1 cellular context compared by ENCODE assay signal in the genomic region with DNA sequence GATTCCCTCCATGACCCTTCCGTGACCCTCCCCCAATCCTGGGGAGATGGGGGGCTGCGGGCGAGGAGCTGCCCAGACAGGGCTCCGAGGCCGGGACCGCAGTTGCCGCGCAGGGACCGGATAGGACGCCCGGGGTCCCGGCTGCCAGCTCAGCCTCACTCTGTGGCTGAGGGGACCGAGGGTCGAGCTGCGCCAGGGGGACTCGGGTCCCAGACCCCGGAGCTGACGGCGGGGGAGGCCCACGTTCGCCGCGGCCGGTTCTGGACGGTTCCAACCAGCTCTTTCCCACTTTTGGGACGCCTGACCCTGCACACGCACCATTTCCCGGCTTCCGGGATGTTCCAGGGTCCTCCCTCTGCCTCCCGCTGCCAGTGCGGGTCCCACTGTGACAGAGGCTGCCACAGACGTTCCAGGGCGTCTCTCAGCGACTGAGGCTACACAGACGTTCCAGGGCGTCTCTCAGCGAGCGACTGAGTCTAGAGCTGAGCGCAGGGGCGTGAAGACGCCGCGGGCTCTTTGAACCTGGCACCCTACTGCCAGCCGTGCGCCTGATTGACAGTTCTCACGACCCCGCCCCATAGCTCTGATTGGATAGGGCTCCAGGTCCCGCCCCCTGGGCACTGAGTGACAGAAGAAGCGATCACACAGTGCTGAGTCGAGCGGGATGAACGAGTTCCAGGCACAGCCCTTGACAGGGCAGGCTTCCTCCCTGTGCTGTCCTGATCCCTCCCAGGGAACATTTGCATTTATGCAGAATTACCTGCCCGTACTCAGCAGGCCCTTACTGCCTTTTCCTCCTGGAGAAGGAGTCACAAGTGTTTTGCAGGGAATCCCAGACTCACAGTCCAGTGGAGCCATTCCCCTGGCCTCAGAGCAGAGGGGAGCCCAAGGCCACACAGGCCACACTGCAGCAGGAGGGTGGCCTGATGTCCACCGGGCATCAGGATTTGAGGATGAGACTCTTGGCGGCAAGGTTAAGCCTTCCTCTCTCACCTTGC.
TF ChIP-seq lines count a peak whose summit lies in the region.

Gene ZNF563 (minus strand): TSS at position 472 of the 998 bp plus-strand sequence. CDS start 151 bp downstream, at position 321.

TF ChIP-seq in HepG2, 621 proteins besides CTCF, POLR2A, EP300 and RAD21 (continued from another document and continues in another):
- TF ChIP-seq ZNF318 (CRISPR knock-in tag; IDR thresholded peaks at IDR 0.05), result no peak
- 0 out of 2 replicates have a peak, but pooled peaks have one; percentile 43 for TF ChIP-seq PCBP1 (IDR thresholded peaks at IDR 0.05; ENCODE audit: borderline replicate concordance, low read depth, low read length)
- no peak for TF ChIP-seq TMF1 (CRISPR knock-in tag; IDR thresholded peaks at IDR 0.05; ENCODE audit: low read depth)
- 0 out of 2 replicates have a peak, but pooled peaks have one; percentile 29 for TF ChIP-seq ERF (CRISPR knock-in tag; IDR thresholded peaks at IDR 0.05)
- TF ChIP-seq KLF6 (CRISPR knock-in tag; IDR thresholded peaks at IDR 0.05), result 0 out of 2 replicates have a peak, but pooled peaks have one; percentile 65
- peak; percentile 79 for TF ChIP-seq PHF8 (CRISPR knock-in tag; IDR thresholded peaks at IDR 0.05)
- TF ChIP-seq, protein P1, sequence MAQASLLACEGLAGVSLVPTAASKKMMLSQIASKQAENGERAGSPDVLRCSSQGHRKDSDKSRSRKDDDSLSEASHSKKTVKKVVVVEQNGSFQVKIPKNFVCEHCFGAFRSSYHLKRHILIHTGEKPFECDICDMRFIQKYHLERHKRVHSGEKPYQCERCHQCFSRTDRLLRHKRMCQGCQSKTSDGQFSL (CRISPR knock-in tag; IDR thresholded peaks at IDR 0.05), result no peak
- peak; percentile 98 for TF ChIP-seq POLR2G (IDR thresholded peaks at IDR 0.05; ENCODE audit: low read depth, low read length)
- TF ChIP-seq BHLHE40 (IDR thresholded peaks at IDR 0.05; ENCODE audit: low read length), result no peak; the same call in 1 of the 2 replicates
- TF ChIP-seq ZNF891 (CRISPR knock-in tag; IDR thresholded peaks at IDR 0.05), result peak; percentile 35; the same call in 1 of the 2 replicates
- peak; percentile 73; the same call in 1 of the 2 replicates for TF ChIP-seq ZNF792 (CRISPR knock-in tag; IDR thresholded peaks at IDR 0.05)
- TF ChIP-seq IRF2 (CRISPR knock-in tag; IDR thresholded peaks at IDR 0.05), result peak; percentile 78; the same call in 1 of the 2 replicates
- TF ChIP-seq ATM (IDR thresholded peaks at IDR 0.05; ENCODE audit: borderline replicate concordance), result no peak
- no peak for TF ChIP-seq ZNF768 (CRISPR knock-in tag; IDR thresholded peaks at IDR 0.05)
- peak; percentile 70 for TF ChIP-seq SRY (CRISPR knock-in tag; IDR thresholded peaks at IDR 0.05)
- TF ChIP-seq NFRKB (IDR thresholded peaks at IDR 0.05), result no peak
- TF ChIP-seq ZNF558 (CRISPR knock-in tag; IDR thresholded peaks at IDR 0.05; ENCODE audit: borderline replicate concordance), result no peak; the same call in 1 of the 2 replicates
- TF ChIP-seq ZNF672 (CRISPR knock-in tag; IDR thresholded peaks at IDR 0.05), result 0 out of 2 replicates have a peak, but pooled peaks have one; percentile 32
- TF ChIP-seq ZNF761 (CRISPR knock-in tag; conservative IDR thresholded peaks at IDR 0.05), result no peak
- no peak; the same call in 1 of the 2 replicates for TF ChIP-seq ESRRA (CRISPR knock-in tag; IDR thresholded peaks at IDR 0.05; ENCODE audit: low read depth)
- TF ChIP-seq IRF9 (CRISPR knock-in tag; IDR thresholded peaks at IDR 0.05; ENCODE audit: borderline replicate concordance), result peak; percentile 74; the same call in 1 of the 2 replicates
- no peak for TF ChIP-seq ZNF234 (CRISPR knock-in tag; conservative IDR thresholded peaks at IDR 0.05)
- TF ChIP-seq ATF3 (CRISPR knock-in tag; IDR thresholded peaks at IDR 0.05), result peak; percentile 27; the same call in 1 of the 2 replicates
- TF ChIP-seq, protein P2, sequence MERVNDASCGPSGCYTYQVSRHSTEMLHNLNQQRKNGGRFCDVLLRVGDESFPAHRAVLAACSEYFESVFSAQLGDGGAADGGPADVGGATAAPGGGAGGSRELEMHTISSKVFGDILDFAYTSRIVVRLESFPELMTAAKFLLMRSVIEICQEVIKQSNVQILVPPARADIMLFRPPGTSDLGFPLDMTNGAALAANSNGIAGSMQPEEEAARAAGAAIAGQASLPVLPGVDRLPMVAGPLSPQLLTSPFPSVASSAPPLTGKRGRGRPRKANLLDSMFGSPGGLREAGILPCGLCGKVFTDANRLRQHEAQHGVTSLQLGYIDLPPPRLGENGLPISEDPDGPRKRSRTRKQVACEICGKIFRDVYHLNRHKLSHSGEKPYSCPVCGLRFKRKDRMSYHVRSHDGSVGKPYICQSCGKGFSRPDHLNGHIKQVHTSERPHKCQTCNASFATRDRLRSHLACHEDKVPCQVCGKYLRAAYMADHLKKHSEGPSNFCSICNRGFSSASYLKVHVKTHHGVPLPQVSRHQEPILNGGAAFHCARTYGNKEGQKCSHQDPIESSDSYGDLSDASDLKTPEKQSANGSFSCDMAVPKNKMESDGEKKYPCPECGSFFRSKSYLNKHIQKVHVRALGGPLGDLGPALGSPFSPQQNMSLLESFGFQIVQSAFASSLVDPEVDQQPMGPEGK (CRISPR knock-in tag; IDR thresholded peaks at IDR 0.05), result peak; percentile 31; the same call in 1 of the 2 replicates
- TF ChIP-seq KMT2B (CRISPR knock-in tag; IDR thresholded peaks at IDR 0.05), result peak; percentile 73
- no peak for TF ChIP-seq PLRG1 (conservative IDR thresholded peaks at IDR 0.05)
- no peak; the same call in 1 of the 2 replicates for TF ChIP-seq ZNF275 (CRISPR knock-in tag; IDR thresholded peaks at IDR 0.05; ENCODE audit: borderline replicate concordance)
- TF ChIP-seq CEBPG (CRISPR knock-in tag; IDR thresholded peaks at IDR 0.05), result no peak
- TF ChIP-seq TBX3 (IDR thresholded peaks at IDR 0.05; ENCODE audit: borderline replicate concordance), result peak; percentile 90
- peak; percentile 96 for TF ChIP-seq ZNF430 (CRISPR knock-in tag; IDR thresholded peaks at IDR 0.05)
- no peak for TF ChIP-seq MTF1 (CRISPR knock-in tag; IDR thresholded peaks at IDR 0.05)
- TF ChIP-seq NFE2 (CRISPR knock-in tag; IDR thresholded peaks at IDR 0.05), result no peak
- peak in 1 of 2 experiments; percentile 54; a peak in 1 of 4 replicates for TF ChIP-seq ATF4 (CRISPR knock-in tag; IDR thresholded peaks at IDR 0.05)
- peak; percentile 89; the same call in 1 of the 2 replicates for TF ChIP-seq PBX3 (CRISPR knock-in tag; IDR thresholded peaks at IDR 0.05; ENCODE audit: borderline replicate concordance)
- no peak for TF ChIP-seq XRCC5 (optimal IDR thresholded peaks at IDR 0.05; ENCODE audit: low read length)
- peak; percentile 42; the same call in 1 of the 2 replicates for TF ChIP-seq THRA (CRISPR knock-in tag; IDR thresholded peaks at IDR 0.05; ENCODE audit: borderline replicate concordance)
- TF ChIP-seq ETV5 (CRISPR knock-in tag; IDR thresholded peaks at IDR 0.05; ENCODE audit: borderline replicate concordance), result 0 out of 2 replicates have a peak, but pooled peaks have one; percentile 13
- TF ChIP-seq ZNF232 (CRISPR knock-in tag; IDR thresholded peaks at IDR 0.05; ENCODE audit: borderline replicate concordance), result 0 out of 2 replicates have a peak, but pooled peaks have one; percentile 33
- peak; percentile 59; the same call in 1 of the 2 replicates for TF ChIP-seq ZNF790 (CRISPR knock-in tag; IDR thresholded peaks at IDR 0.05; ENCODE audit: borderline replicate concordance)
